In genomic region chr5:139571543-139571942, GRCh38 we compare ENCODE assay signal across 1 cellular context.
TF ChIP-seq lines count a peak whose summit lies in the region.

No MANE protein-coding gene starts in this region.

TF ChIP-seq in A549, 52 proteins besides CTCF, POLR2A, EP300 and RAD21 (continued from another document):
- TF ChIP-seq, protein P1, sequence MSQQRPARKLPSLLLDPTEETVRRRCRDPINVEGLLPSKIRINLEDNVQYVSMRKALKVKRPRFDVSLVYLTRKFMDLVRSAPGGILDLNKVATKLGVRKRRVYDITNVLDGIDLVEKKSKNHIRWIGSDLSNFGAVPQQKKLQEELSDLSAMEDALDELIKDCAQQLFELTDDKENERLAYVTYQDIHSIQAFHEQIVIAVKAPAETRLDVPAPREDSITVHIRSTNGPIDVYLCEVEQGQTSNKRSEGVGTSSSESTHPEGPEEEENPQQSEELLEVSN (IDR thresholded peaks at IDR 0.05; ENCODE audit: borderline replicate concordance, low read depth), result no peak
- TF ChIP-seq HOXB5 (CRISPR knock-in tag; IDR thresholded peaks at IDR 0.05) (no peak), BCL3 (IDR thresholded peaks at IDR 0.05) (no peak), FOSL2 (IDR thresholded peaks at IDR 0.05) (no peak), FOSL2 (CRISPR knock-in tag; IDR thresholded peaks at IDR 0.05) (no peak)
